In genomic region chr2:96809951-96810782, GRCh38 we compare ENCODE assay signal across 15 cellular contexts. TPM values are rescaled to one million over a fixed set of nuclear protein-coding genes. Genes with fewer than 3 reads are reported as not detected.
DNase-seq lines count a peak whose midpoint lies in the region; ATAC-seq and TF ChIP-seq lines count a peak whose summit lies in the region.
"Had no signal": no experiment of that assay in that cellular context is flagged by ENCODE, and none has a peak within 500 bp of the region (broad histone marks: within the 10 kb centered on the region; RNA-seq: fewer than 3 reads in every experiment).

No MANE protein-coding gene starts in this region.

- H3K27me3 ChIP-seq in cardiac muscle cell, result no peaks in the 10 kb centered on the region
- H3K27me3 ChIP-seq: breast epithelium had no signal

- peaks cover 37% of the 10 kb centered on the region for H3K4me1 ChIP-seq in cardiac muscle cell (ENCODE audit: low read depth)
- H3K4me1 ChIP-seq: breast epithelium had no signal

- H3K9me3 Mint-ChIP-seq in effector memory CD8-positive, alpha-beta T cell, result peaks cover 0 to 2% of the 10 kb centered on the region in 2 donors
- no peaks in the 10 kb centered on the region for H3K9me3 Mint-ChIP-seq in stimulated activated memory B cell treated with anti-CD40 and anti-IgM and Interleukin-4, amounts not matched to agents 10 μg/mL and 1 μg/mL and 100 μg/mL, for 72 hours
- H3K9me3 Mint-ChIP-seq: activated naive CD8-positive, alpha-beta T cell treated with anti-CD3 and anti-CD28 coated beads, Interleukin-2, amount 50 U/mL, for 24 hours; activated T-helper 2 cell treated with anti-CD3 and anti-CD28 coated beads, Interferon-gamma antibody, Interleukin-2, Interleukin-4, amounts not matched to agents 10 μg/mL and 5 μg/mL and 100 μg/mL, durations not matched to agents 14 hours and 24 hours and 36 hours had no signal

- H3K4me3 Mint-ChIP-seq in effector memory CD8-positive, alpha-beta T cell, result no peak overlapping the region
- no peak overlapping the region for H3K4me3 Mint-ChIP-seq in stimulated activated memory B cell treated with anti-CD40 and anti-IgM and Interleukin-4, amounts not matched to agents 10 μg/mL and 1 μg/mL and 100 μg/mL, for 72 hours
- H3K4me3 Mint-ChIP-seq: activated naive CD8-positive, alpha-beta T cell treated with anti-CD3 and anti-CD28 coated beads, Interleukin-2, amount 50 U/mL, for 24 hours had no signal

- TF ChIP-seq CTCF in cardiac muscle cell (IDR thresholded peaks at IDR 0.05; ENCODE audit: low read depth, low read length), result no peak

- intact Hi-C loops in left ventricle myocardium superior (cut with micrococcal nuclease), result no loop called here

- H3K36me3 Mint-ChIP-seq in effector memory CD8-positive, alpha-beta T cell (ENCODE audit: insufficient read depth), result peaks cover 11% of the 10 kb centered on the region
- H3K36me3 Mint-ChIP-seq in stimulated activated memory B cell treated with anti-CD40 and anti-IgM and Interleukin-4, amounts not matched to agents 10 μg/mL and 1 μg/mL and 100 μg/mL, for 72 hours, result peaks cover 40% of the 10 kb centered on the region

- peaks cover 38 to 42% of the 10 kb centered on the region in 2 donors for H3K4me1 Mint-ChIP-seq in effector memory CD8-positive, alpha-beta T cell (ENCODE audit: low read depth in 2 of 2)
- peaks cover 51% of the 10 kb centered on the region for H3K4me1 Mint-ChIP-seq in stimulated activated memory B cell treated with anti-CD40 and anti-IgM and Interleukin-4, amounts not matched to agents 10 μg/mL and 1 μg/mL and 100 μg/mL, for 72 hours

- peak overlapping the region; percentile 58 for H3K27ac ChIP-seq in cardiac muscle cell
- H3K27ac ChIP-seq: breast epithelium had no signal

- no peak for DNase-seq in cardiac muscle cell (ENCODE audit: low read depth in 1 of 2, low spot score in 1 of 2)
- no peak for DNase-seq in left ventricle myocardium superior
- no peak for DNase-seq in effector memory CD8-positive, alpha-beta T cell
- DNase-seq in AG08396 (ENCODE audit: low spot score), result no peak
- no peak for DNase-seq in stimulated activated CD4-positive, alpha-beta T cell treated with anti-CD3 and anti-CD28 coated beads, Interleukin-12 subunit alpha, Interleukin-12 subunit beta, amount 100 ng/mL, for 4 hours
- DNase-seq: activated naive CD8-positive, alpha-beta T cell treated with anti-CD3 and anti-CD28 coated beads, Interleukin-2, amount 50 U/mL, for 24 hours; NCI-H1105; NCI-H2107; NCI-H524 treated with DMSO at 0.1 percent for 48 hours; occipital lobe; SHP77; stimulated activated naive CD8-positive, alpha-beta T cell treated with anti-CD3 and anti-CD28 coated beads, Interleukin-15, Interleukin-2, amounts not matched to agents 100 U/mL and 50 U/mL, for 24 hours had no signal

- no peaks in the 10 kb centered on the region for H3K9me3 ChIP-seq in cardiac muscle cell (ENCODE audit: low read depth)
- H3K9me3 ChIP-seq: breast epithelium had no signal

- ATAC-seq in left ventricle myocardium superior, result no peak
- no peak for ATAC-seq in effector memory CD8-positive, alpha-beta T cell (replicated peaks)
- ATAC-seq in stimulated activated memory B cell treated with anti-CD40 and anti-IgM and Interleukin-4, amounts not matched to agents 10 μg/mL and 1 μg/mL and 100 μg/mL, for 72 hours, result no peak
- ATAC-seq: activated naive CD8-positive, alpha-beta T cell treated with anti-CD3 and anti-CD28 coated beads, Interleukin-2, amount 50 U/mL, for 24 hours; stimulated activated naive CD8-positive, alpha-beta T cell treated with anti-CD3 and anti-CD28 coated beads, Interleukin-15, Interleukin-2, amounts not matched to agents 100 U/mL and 50 U/mL, for 24 hours had no signal

- no peaks in the 10 kb centered on the region for H3K27me3 Mint-ChIP-seq in effector memory CD8-positive, alpha-beta T cell
- H3K27me3 Mint-ChIP-seq in stimulated activated memory B cell treated with anti-CD40 and anti-IgM and Interleukin-4, amounts not matched to agents 10 μg/mL and 1 μg/mL and 100 μg/mL, for 72 hours, result no peaks in the 10 kb centered on the region
- H3K27me3 Mint-ChIP-seq: activated naive CD8-positive, alpha-beta T cell treated with anti-CD3 and anti-CD28 coated beads, Interleukin-2, amount 50 U/mL, for 24 hours had no signal

- no peak overlapping the region for H3K4me3 ChIP-seq in cardiac muscle cell
- H3K4me3 ChIP-seq: breast epithelium had no signal

- H3K36me3 ChIP-seq in cardiac muscle cell, result no peaks in the 10 kb centered on the region
- H3K36me3 ChIP-seq: breast epithelium had no signal

- H3K27ac Mint-ChIP-seq in effector memory CD8-positive, alpha-beta T cell, result peak overlapping the region; percentile 55 to 62
- peak overlapping the region; percentile 44 for H3K27ac Mint-ChIP-seq in stimulated activated memory B cell treated with anti-CD40 and anti-IgM and Interleukin-4, amounts not matched to agents 10 μg/mL and 1 μg/mL and 100 μg/mL, for 72 hours
- H3K27ac Mint-ChIP-seq: activated naive CD8-positive, alpha-beta T cell treated with anti-CD3 and anti-CD28 coated beads, Interleukin-2, amount 50 U/mL, for 24 hours; activated T-helper 2 cell treated with anti-CD3 and anti-CD28 coated beads, Interferon-gamma antibody, Interleukin-2, Interleukin-4, amounts not matched to agents 10 μg/mL and 5 μg/mL and 100 μg/mL, durations not matched to agents 14 hours and 24 hours and 36 hours had no signal

RNA-seq across cellular contexts. Expression of gene CNNM3, which starts 5.9 kb away (rescaled TPM):
- total RNA-seq in cardiac muscle cell, result 15.2 and 18.9 TPM in 2 replicates
- polyA plus RNA-seq in cardiac muscle cell, result 37.6 and 46.6 TPM in 2 replicates
- total RNA-seq in left ventricle myocardium superior, result 16.8 TPM

RNA-seq across cellular contexts. Expression of gene ANKRD23, which starts 33.7 kb away (rescaled TPM):
- 4.8 and 11.0 TPM in 2 replicates for total RNA-seq in cardiac muscle cell
- 2.5 and 3.3 TPM in 2 replicates for polyA plus RNA-seq in cardiac muscle cell
- 5.5 TPM for total RNA-seq in left ventricle myocardium superior

RNA-seq across cellular contexts. Expression of gene ANKRD39, which starts 47.6 kb away (rescaled TPM):
- 15.4 and 27.8 TPM in 2 replicates for total RNA-seq in cardiac muscle cell
- polyA plus RNA-seq in cardiac muscle cell, result 32.1 and 32.3 TPM in 2 replicates
- total RNA-seq in left ventricle myocardium superior, result 16.1 TPM

RNA-seq across cellular contexts. Expression of gene CNNM4, which starts 49.5 kb away (rescaled TPM):
- total RNA-seq in cardiac muscle cell (14.9 and 18.8 TPM in 2 replicates), left ventricle myocardium superior (30.8 TPM)
- 10.2 and 15.5 TPM in 2 replicates for polyA plus RNA-seq in cardiac muscle cell

RNA-seq across cellular contexts. Expression of gene SEMA4C, which starts 59.7 kb away (rescaled TPM):
- total RNA-seq in cardiac muscle cell (45.7 and 53.6 TPM in 2 replicates), left ventricle myocardium superior (17.0 TPM)
- polyA plus RNA-seq in cardiac muscle cell, result 27.9 and 31.1 TPM in 2 replicates
